ENCODE assay signal across 1 cellular context in the genomic region with DNA sequence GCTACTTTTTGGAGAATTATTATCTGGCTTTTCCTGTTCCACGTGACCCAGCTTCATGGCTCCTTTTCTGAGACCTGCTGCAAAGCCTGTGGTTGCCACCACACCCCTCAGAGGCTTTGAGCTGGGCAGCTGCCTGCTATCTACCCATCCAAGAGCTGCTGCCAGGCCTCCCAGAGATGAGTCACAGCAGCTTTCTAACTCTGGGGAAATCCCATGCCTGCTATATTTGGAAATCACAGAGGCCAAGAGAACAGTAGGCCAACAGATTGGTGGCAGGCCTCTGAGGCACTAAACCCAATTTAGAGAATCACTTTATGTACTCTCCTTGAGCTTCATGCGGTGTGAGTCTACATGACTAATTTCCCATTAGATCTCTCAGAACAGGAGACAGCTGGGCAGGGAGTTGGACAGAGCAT.
A peak's percentile ranks its signal among the peaks of the same experiment; 100 is the strongest.
TF ChIP-seq lines count a peak whose summit lies in the region.

No MANE protein-coding gene starts in this region.

TF ChIP-seq in GM12878, 131 proteins besides CTCF, POLR2A, EP300 and RAD21 (continued from another document and continues in another):
- TF ChIP-seq, protein P1, sequence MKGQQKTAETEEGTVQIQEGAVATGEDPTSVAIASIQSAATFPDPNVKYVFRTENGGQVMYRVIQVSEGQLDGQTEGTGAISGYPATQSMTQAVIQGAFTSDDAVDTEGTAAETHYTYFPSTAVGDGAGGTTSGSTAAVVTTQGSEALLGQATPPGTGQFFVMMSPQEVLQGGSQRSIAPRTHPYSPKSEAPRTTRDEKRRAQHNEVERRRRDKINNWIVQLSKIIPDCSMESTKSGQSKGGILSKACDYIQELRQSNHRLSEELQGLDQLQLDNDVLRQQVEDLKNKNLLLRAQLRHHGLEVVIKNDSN (IDR thresholded peaks at IDR 0.05; ENCODE audit: borderline replicate concordance, extremely low read length, insufficient read depth, low read depth, low read length) = no peak
- TF ChIP-seq, protein P2, sequence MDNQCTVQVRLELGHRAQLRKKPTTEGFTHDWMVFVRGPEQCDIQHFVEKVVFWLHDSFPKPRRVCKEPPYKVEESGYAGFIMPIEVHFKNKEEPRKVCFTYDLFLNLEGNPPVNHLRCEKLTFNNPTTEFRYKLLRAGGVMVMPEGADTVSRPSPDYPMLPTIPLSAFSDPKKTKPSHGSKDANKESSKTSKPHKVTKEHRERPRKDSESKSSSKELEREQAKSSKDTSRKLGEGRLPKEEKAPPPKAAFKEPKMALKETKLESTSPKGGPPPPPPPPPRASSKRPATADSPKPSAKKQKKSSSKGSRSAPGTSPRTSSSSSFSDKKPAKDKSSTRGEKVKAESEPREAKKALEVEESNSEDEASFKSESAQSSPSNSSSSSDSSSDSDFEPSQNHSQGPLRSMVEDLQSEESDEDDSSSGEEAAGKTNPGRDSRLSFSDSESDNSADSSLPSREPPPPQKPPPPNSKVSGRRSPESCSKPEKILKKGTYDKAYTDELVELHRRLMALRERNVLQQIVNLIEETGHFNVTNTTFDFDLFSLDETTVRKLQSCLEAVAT (IDR thresholded peaks at IDR 0.05) = no peak
- TF ChIP-seq ESRRA (IDR thresholded peaks at IDR 0.05; ENCODE audit: low read length) (no peak), CHD1 (IDR thresholded peaks at IDR 0.05; ENCODE audit: low read depth, low read length) (no peak), CBX5 (IDR thresholded peaks at IDR 0.05; ENCODE audit: low read depth) (peak; percentile 94; the same call in 1 of the 2 replicates), BHLHE40 (IDR thresholded peaks at IDR 0.05; ENCODE audit: borderline replicate concordance in 1 of 2, low read depth in 2 of 2, low read length in 1 of 2) (peak; percentile 53 to 75; a peak in 3 of 4 replicates), GABPA (IDR thresholded peaks at IDR 0.05; ENCODE audit: low read depth) (peak; percentile 42; the same call in 1 of the 2 replicates), BCL11A (IDR thresholded peaks at IDR 0.05; ENCODE audit: low read depth, low read length) (peak; percentile 70), SMAD5 (IDR thresholded peaks at IDR 0.05; ENCODE audit: low read depth) (no peak), KDM1A (IDR thresholded peaks at IDR 0.05; ENCODE audit: borderline replicate concordance) (no peak), NBN (IDR thresholded peaks at IDR 0.05) (no peak), SREBF2 (IDR thresholded peaks at IDR 0.05; ENCODE audit: low read length) (no peak), MYC (IDR thresholded peaks at IDR 0.05; ENCODE audit: insufficient read depth, insufficient read length, insufficient replicate concordance, low read length, severe bottlenecking) (no peak), RBBP5 (conservative IDR thresholded peaks at IDR 0.05) (no peak)
- TF ChIP-seq, protein P3, sequence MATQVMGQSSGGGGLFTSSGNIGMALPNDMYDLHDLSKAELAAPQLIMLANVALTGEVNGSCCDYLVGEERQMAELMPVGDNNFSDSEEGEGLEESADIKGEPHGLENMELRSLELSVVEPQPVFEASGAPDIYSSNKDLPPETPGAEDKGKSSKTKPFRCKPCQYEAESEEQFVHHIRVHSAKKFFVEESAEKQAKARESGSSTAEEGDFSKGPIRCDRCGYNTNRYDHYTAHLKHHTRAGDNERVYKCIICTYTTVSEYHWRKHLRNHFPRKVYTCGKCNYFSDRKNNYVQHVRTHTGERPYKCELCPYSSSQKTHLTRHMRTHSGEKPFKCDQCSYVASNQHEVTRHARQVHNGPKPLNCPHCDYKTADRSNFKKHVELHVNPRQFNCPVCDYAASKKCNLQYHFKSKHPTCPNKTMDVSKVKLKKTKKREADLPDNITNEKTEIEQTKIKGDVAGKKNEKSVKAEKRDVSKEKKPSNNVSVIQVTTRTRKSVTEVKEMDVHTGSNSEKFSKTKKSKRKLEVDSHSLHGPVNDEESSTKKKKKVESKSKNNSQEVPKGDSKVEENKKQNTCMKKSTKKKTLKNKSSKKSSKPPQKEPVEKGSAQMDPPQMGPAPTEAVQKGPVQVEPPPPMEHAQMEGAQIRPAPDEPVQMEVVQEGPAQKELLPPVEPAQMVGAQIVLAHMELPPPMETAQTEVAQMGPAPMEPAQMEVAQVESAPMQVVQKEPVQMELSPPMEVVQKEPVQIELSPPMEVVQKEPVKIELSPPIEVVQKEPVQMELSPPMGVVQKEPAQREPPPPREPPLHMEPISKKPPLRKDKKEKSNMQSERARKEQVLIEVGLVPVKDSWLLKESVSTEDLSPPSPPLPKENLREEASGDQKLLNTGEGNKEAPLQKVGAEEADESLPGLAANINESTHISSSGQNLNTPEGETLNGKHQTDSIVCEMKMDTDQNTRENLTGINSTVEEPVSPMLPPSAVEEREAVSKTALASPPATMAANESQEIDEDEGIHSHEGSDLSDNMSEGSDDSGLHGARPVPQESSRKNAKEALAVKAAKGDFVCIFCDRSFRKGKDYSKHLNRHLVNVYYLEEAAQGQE (IDR thresholded peaks at IDR 0.05; ENCODE audit: low read depth, low read length) = no peak
- TF ChIP-seq, protein P4, sequence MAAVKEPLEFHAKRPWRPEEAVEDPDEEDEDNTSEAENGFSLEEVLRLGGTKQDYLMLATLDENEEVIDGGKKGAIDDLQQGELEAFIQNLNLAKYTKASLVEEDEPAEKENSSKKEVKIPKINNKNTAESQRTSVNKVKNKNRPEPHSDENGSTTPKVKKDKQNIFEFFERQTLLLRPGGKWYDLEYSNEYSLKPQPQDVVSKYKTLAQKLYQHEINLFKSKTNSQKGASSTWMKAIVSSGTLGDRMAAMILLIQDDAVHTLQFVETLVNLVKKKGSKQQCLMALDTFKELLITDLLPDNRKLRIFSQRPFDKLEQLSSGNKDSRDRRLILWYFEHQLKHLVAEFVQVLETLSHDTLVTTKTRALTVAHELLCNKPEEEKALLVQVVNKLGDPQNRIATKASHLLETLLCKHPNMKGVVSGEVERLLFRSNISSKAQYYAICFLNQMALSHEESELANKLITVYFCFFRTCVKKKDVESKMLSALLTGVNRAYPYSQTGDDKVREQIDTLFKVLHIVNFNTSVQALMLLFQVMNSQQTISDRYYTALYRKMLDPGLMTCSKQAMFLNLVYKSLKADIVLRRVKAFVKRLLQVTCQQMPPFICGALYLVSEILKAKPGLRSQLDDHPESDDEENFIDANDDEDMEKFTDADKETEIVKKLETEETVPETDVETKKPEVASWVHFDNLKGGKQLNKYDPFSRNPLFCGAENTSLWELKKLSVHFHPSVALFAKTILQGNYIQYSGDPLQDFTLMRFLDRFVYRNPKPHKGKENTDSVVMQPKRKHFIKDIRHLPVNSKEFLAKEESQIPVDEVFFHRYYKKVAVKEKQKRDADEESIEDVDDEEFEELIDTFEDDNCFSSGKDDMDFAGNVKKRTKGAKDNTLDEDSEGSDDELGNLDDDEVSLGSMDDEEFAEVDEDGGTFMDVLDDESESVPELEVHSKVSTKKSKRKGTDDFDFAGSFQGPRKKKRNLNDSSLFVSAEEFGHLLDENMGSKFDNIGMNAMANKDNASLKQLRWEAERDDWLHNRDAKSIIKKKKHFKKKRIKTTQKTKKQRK (IDR thresholded peaks at IDR 0.05; ENCODE audit: low read depth, low read length) = no peak
- TF ChIP-seq, protein P5, sequence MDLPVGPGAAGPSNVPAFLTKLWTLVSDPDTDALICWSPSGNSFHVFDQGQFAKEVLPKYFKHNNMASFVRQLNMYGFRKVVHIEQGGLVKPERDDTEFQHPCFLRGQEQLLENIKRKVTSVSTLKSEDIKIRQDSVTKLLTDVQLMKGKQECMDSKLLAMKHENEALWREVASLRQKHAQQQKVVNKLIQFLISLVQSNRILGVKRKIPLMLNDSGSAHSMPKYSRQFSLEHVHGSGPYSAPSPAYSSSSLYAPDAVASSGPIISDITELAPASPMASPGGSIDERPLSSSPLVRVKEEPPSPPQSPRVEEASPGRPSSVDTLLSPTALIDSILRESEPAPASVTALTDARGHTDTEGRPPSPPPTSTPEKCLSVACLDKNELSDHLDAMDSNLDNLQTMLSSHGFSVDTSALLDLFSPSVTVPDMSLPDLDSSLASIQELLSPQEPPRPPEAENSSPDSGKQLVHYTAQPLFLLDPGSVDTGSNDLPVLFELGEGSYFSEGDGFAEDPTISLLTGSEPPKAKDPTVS (IDR thresholded peaks at IDR 0.05; ENCODE audit: low read depth, low read length) = no peak
- TF ChIP-seq, protein P6, sequence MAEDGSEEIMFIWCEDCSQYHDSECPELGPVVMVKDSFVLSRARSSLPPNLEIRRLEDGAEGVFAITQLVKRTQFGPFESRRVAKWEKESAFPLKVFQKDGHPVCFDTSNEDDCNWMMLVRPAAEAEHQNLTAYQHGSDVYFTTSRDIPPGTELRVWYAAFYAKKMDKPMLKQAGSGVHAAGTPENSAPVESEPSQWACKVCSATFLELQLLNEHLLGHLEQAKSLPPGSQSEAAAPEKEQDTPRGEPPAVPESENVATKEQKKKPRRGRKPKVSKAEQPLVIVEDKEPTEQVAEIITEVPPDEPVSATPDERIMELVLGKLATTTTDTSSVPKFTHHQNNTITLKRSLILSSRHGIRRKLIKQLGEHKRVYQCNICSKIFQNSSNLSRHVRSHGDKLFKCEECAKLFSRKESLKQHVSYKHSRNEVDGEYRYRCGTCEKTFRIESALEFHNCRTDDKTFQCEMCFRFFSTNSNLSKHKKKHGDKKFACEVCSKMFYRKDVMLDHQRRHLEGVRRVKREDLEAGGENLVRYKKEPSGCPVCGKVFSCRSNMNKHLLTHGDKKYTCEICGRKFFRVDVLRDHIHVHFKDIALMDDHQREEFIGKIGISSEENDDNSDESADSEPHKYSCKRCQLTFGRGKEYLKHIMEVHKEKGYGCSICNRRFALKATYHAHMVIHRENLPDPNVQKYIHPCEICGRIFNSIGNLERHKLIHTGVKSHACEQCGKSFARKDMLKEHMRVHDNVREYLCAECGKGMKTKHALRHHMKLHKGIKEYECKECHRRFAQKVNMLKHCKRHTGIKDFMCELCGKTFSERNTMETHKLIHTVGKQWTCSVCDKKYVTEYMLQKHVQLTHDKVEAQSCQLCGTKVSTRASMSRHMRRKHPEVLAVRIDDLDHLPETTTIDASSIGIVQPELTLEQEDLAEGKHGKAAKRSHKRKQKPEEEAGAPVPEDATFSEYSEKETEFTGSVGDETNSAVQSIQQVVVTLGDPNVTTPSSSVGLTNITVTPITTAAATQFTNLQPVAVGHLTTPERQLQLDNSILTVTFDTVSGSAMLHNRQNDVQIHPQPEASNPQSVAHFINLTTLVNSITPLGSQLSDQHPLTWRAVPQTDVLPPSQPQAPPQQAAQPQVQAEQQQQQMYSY (CRISPR knock-in tag; IDR thresholded peaks at IDR 0.05) = no peak
- TF ChIP-seq, protein P7, sequence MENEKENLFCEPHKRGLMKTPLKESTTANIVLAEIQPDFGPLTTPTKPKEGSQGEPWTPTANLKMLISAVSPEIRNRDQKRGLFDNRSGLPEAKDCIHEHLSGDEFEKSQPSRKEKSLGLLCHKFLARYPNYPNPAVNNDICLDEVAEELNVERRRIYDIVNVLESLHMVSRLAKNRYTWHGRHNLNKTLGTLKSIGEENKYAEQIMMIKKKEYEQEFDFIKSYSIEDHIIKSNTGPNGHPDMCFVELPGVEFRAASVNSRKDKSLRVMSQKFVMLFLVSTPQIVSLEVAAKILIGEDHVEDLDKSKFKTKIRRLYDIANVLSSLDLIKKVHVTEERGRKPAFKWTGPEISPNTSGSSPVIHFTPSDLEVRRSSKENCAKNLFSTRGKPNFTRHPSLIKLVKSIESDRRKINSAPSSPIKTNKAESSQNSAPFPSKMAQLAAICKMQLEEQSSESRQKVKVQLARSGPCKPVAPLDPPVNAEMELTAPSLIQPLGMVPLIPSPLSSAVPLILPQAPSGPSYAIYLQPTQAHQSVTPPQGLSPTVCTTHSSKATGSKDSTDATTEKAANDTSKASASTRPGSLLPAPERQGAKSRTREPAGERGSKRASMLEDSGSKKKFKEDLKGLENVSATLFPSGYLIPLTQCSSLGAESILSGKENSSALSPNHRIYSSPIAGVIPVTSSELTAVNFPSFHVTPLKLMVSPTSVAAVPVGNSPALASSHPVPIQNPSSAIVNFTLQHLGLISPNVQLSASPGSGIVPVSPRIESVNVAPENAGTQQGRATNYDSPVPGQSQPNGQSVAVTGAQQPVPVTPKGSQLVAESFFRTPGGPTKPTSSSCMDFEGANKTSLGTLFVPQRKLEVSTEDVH (IDR thresholded peaks at IDR 0.05; ENCODE audit: low read depth, partially characterized antibody) = no peak
- TF ChIP-seq, protein P8, sequence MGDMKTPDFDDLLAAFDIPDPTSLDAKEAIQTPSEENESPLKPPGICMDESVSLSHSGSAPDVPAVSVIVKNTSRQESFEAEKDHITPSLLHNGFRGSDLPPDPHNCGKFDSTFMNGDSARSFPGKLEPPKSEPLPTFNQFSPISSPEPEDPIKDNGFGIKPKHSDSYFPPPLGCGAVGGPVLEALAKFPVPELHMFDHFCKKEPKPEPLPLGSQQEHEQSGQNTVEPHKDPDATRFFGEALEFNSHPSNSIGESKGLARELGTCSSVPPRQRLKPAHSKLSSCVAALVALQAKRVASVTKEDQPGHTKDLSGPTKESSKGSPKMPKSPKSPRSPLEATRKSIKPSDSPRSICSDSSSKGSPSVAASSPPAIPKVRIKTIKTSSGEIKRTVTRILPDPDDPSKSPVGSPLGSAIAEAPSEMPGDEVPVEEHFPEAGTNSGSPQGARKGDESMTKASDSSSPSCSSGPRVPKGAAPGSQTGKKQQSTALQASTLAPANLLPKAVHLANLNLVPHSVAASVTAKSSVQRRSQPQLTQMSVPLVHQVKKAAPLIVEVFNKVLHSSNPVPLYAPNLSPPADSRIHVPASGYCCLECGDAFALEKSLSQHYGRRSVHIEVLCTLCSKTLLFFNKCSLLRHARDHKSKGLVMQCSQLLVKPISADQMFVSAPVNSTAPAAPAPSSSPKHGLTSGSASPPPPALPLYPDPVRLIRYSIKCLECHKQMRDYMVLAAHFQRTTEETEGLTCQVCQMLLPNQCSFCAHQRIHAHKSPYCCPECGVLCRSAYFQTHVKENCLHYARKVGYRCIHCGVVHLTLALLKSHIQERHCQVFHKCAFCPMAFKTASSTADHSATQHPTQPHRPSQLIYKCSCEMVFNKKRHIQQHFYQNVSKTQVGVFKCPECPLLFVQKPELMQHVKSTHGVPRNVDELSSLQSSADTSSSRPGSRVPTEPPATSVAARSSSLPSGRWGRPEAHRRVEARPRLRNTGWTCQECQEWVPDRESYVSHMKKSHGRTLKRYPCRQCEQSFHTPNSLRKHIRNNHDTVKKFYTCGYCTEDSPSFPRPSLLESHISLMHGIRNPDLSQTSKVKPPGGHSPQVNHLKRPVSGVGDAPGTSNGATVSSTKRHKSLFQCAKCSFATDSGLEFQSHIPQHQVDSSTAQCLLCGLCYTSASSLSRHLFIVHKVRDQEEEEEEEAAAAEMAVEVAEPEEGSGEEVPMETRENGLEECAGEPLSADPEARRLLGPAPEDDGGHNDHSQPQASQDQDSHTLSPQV (IDR thresholded peaks at IDR 0.05) = no peak
- TF ChIP-seq, protein P9, sequence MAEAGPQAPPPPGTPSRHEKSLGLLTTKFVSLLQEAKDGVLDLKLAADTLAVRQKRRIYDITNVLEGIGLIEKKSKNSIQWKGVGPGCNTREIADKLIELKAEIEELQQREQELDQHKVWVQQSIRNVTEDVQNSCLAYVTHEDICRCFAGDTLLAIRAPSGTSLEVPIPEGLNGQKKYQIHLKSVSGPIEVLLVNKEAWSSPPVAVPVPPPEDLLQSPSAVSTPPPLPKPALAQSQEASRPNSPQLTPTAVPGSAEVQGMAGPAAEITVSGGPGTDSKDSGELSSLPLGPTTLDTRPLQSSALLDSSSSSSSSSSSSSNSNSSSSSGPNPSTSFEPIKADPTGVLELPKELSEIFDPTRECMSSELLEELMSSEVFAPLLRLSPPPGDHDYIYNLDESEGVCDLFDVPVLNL (IDR thresholded peaks at IDR 0.05; ENCODE audit: low read depth, low read length) = no peak
